1 cellular context compared by ENCODE assay signal in the genomic region with DNA sequence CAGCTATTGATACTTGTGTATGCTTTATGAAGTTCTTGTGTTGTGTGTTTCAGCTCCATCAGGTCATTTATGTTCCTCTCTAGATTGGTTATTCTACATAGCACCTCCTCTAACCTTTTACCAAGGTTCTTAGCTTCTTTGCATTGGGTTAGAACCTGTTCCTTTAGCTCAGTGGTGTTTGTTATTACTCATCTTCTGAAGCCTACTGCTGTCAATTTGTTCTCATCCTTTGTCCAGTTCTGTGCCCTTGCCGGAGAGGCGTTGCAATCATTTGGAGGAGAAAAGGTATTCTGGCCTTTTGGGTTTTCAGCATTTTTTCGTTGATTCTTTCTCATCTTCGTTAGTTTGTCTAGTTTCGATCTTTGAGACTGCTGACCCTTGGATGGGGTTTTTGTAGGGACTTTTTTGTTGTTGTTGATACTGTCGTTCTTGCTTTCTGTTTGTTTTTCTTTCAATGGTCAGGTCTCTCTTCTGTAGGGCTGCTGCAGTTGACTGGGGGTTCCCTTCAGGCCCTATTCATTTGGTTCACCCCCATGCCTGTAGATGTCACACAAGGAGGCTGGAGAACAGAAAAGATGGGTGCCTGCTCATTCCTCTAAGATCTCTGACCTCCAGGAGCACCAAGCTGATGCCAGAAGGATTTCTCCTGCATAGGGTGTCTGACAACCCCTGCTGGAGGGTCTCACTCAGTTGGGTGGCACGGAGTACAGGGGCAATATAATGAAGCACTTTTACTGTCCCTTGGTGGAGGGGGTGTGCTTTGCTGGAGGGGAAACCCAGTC.
A peak's percentile ranks its signal among the peaks of the same experiment; 100 is the strongest.
TF ChIP-seq lines count a peak whose summit lies in the region.

No MANE protein-coding gene starts in this region.

TF ChIP-seq in GM12878, 131 proteins besides CTCF, POLR2A, EP300 and RAD21 (continued from another document):
- TF ChIP-seq MLLT1 (IDR thresholded peaks at IDR 0.05) = 0 out of 2 replicates have a peak, but pooled peaks have one; percentile 42
- no peak for TF ChIP-seq YBX1 (IDR thresholded peaks at IDR 0.05)
- no peak for TF ChIP-seq YY1 (IDR thresholded peaks at IDR 0.05; ENCODE audit: low read depth, low read length)
- TF ChIP-seq IKZF1 (conservative IDR thresholded peaks at IDR 0.05) = peak; percentile 69
- TF ChIP-seq ZNF207 (IDR thresholded peaks at IDR 0.05; ENCODE audit: borderline replicate concordance) = 0 out of 2 replicates have a peak, but pooled peaks have one; percentile 49
- TF ChIP-seq IRF4 (IDR thresholded peaks at IDR 0.05; ENCODE audit: low read depth, low read length) = peak; percentile 6; the same call in 1 of the 2 replicates
- TF ChIP-seq, protein P1, sequence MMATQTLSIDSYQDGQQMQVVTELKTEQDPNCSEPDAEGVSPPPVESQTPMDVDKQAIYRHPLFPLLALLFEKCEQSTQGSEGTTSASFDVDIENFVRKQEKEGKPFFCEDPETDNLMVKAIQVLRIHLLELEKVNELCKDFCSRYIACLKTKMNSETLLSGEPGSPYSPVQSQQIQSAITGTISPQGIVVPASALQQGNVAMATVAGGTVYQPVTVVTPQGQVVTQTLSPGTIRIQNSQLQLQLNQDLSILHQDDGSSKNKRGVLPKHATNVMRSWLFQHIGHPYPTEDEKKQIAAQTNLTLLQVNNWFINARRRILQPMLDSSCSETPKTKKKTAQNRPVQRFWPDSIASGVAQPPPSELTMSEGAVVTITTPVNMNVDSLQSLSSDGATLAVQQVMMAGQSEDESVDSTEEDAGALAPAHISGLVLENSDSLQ (IDR thresholded peaks at IDR 0.05) = 0 out of 2 replicates have a peak, but pooled peaks have one; percentile 18
- peak; percentile 9; the same call in 1 of the 2 replicates for TF ChIP-seq JUNB (IDR thresholded peaks at IDR 0.05)
- TF ChIP-seq IKZF2 (IDR thresholded peaks at IDR 0.05) = peak; percentile 25 to 49; a peak in 3 of 4 replicates
- TF ChIP-seq MTA2 (IDR thresholded peaks at IDR 0.05; ENCODE audit: low read depth) = peak; percentile 72
- TF ChIP-seq NBN (IDR thresholded peaks at IDR 0.05) = peak; percentile 83
- TF ChIP-seq, protein P2, sequence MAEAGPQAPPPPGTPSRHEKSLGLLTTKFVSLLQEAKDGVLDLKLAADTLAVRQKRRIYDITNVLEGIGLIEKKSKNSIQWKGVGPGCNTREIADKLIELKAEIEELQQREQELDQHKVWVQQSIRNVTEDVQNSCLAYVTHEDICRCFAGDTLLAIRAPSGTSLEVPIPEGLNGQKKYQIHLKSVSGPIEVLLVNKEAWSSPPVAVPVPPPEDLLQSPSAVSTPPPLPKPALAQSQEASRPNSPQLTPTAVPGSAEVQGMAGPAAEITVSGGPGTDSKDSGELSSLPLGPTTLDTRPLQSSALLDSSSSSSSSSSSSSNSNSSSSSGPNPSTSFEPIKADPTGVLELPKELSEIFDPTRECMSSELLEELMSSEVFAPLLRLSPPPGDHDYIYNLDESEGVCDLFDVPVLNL (IDR thresholded peaks at IDR 0.05; ENCODE audit: low read depth, low read length) = no peak
- 0 out of 2 replicates have a peak, but pooled peaks have one; percentile 25 for TF ChIP-seq GATAD2B (conservative IDR thresholded peaks at IDR 0.05; ENCODE audit: low read depth)
- no peak for TF ChIP-seq HCFC1 (IDR thresholded peaks at IDR 0.05; ENCODE audit: low read length)
- TF ChIP-seq NR2F1 (conservative IDR thresholded peaks at IDR 0.05) = peak; percentile 44
- TF ChIP-seq KLF5 (IDR thresholded peaks at IDR 0.05; ENCODE audit: partially characterized antibody) = peak; percentile 28
- TF ChIP-seq, protein P3, sequence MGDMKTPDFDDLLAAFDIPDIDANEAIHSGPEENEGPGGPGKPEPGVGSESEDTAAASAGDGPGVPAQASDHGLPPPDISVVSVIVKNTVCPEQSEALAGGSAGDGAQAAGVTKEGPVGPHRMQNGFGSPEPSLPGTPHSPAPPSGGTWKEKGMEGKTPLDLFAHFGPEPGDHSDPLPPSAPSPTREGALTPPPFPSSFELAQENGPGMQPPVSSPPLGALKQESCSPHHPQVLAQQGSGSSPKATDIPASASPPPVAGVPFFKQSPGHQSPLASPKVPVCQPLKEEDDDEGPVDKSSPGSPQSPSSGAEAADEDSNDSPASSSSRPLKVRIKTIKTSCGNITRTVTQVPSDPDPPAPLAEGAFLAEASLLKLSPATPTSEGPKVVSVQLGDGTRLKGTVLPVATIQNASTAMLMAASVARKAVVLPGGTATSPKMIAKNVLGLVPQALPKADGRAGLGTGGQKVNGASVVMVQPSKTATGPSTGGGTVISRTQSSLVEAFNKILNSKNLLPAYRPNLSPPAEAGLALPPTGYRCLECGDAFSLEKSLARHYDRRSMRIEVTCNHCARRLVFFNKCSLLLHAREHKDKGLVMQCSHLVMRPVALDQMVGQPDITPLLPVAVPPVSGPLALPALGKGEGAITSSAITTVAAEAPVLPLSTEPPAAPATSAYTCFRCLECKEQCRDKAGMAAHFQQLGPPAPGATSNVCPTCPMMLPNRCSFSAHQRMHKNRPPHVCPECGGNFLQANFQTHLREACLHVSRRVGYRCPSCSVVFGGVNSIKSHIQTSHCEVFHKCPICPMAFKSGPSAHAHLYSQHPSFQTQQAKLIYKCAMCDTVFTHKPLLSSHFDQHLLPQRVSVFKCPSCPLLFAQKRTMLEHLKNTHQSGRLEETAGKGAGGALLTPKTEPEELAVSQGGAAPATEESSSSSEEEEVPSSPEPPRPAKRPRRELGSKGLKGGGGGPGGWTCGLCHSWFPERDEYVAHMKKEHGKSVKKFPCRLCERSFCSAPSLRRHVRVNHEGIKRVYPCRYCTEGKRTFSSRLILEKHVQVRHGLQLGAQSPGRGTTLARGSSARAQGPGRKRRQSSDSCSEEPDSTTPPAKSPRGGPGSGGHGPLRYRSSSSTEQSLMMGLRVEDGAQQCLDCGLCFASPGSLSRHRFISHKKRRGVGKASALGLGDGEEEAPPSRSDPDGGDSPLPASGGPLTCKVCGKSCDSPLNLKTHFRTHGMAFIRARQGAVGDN (IDR thresholded peaks at IDR 0.05) = peak; percentile 29
- 0 out of 2 replicates have a peak, but pooled peaks have one; percentile 11 for TF ChIP-seq BMI1 (IDR thresholded peaks at IDR 0.05; ENCODE audit: borderline replicate concordance)
